Comparison of ENCODE assay signal across 12 cellular contexts in genomic region chr7:8386926-8387550, GRCh38. TPM values are rescaled to one million over a fixed set of nuclear protein-coding genes. Genes with fewer than 3 reads are reported as not detected.
DNase-seq lines count a peak whose midpoint lies in the region; ATAC-seq, FAIRE-seq and TF ChIP-seq lines count a peak whose summit lies in the region.
"Had no signal": no experiment of that assay in that cellular context is flagged by ENCODE, and none has a peak within 500 bp of the region (broad histone marks: within the 10 kb centered on the region; RNA-seq: fewer than 3 reads in every experiment).

No MANE protein-coding gene starts in this region.

- no peaks in the 10 kb centered on the region for H3K36me3 Mint-ChIP-seq in CD4-positive, CD25-positive, alpha-beta regulatory T cell

- ATAC-seq in CD4-positive, CD25-positive, alpha-beta regulatory T cell (ENCODE audit: low read depth in 2 of 2), result peak; percentile 68 to 76
- ATAC-seq in GM19043 (IDR thresholded peaks at IDR 0.05; ENCODE audit: low read depth, unreplicated experiment) (peak; percentile 51), HG02798 (IDR thresholded peaks at IDR 0.05; ENCODE audit: poor library complexity, unreplicated experiment) (peak; percentile 74), HG03565 (IDR thresholded peaks at IDR 0.05; ENCODE audit: unreplicated experiment) (peak; percentile 77)

- WGBS in prostate gland, result 91% methylated on average over 5 of the region's 5 CpGs
- 40 to 59% (median 49%) methylated on average over 5 of the region's 5 CpGs for WGBS in adrenal gland, 4 donors

- no peaks in the 10 kb centered on the region for H3K9me3 ChIP-seq in CD4-positive, CD25-positive, alpha-beta regulatory T cell (ENCODE audit: control insufficient read depth in 2 of 2, low read length in 2 of 2)
- H3K9me3 ChIP-seq in prostate gland, result no peaks in the 10 kb centered on the region
- no peaks in the 10 kb centered on the region for H3K9me3 ChIP-seq in adrenal gland (replicated peaks in 1 of 3)

- H3K4me1 ChIP-seq in CD4-positive, CD25-positive, alpha-beta regulatory T cell (ENCODE audit: control insufficient read depth, insufficient read depth, low read length, poor library complexity, severe bottlenecking), result peaks cover 35% of the 10 kb centered on the region
- H3K4me1 ChIP-seq in prostate gland (replicated peaks) (no peaks in the 10 kb centered on the region), adrenal gland (replicated peaks in 1 of 2) (no peaks in the 10 kb centered on the region)

- H3K27ac Mint-ChIP-seq in CD4-positive, CD25-positive, alpha-beta regulatory T cell, result peak overlapping the region; percentile 34 to 72 (median 68)

- intact Hi-C loops in prostate gland (cut with DNase I) (no loop called here), adrenal gland (cut with DNase I) (no loop called here)

- DNase-seq in CD4-positive, CD25-positive, alpha-beta regulatory T cell, result peak in 2 of 3 donors; percentile 23 to 69
- no peak for DNase-seq in activated effector memory CD4-positive, alpha-beta T cell treated with anti-CD3 and anti-CD28 coated beads, Interleukin-2, amount 50 U/mL, for 16 hours
- DNase-seq in prostate gland (ENCODE audit: low spot score), result no peak
- DNase-seq in H54 (ENCODE audit: insufficient read length, low spot score), result no peak
- DNase-seq in adrenal gland, result no peak
- DNase-seq: activated gamma-delta T cell, NCI-H446 treated with DMSO at 0.1 percent for 48 hours had no signal

- TF ChIP-seq POLR2A in prostate gland (IDR thresholded peaks at IDR 0.05) (no peak), H54 (IDR thresholded peaks at IDR 0.05; ENCODE audit: low read depth, low read length) (no peak), adrenal gland (IDR thresholded peaks at IDR 0.05) (no peak)

- peaks cover under 1% of the 10 kb centered on the region for H3K27me3 Mint-ChIP-seq in CD4-positive, CD25-positive, alpha-beta regulatory T cell

- FAIRE-seq in H54 (lab: Jason Lieb, UNC), result no peak

- H3K27me3 ChIP-seq in CD4-positive, CD25-positive, alpha-beta regulatory T cell (ENCODE audit: control insufficient read depth, insufficient read depth, low read length), result no peaks in the 10 kb centered on the region
- no peaks in the 10 kb centered on the region for H3K27me3 ChIP-seq in prostate gland (replicated peaks; ENCODE audit: insufficient read depth)
- no peaks in the 10 kb centered on the region for H3K27me3 ChIP-seq in adrenal gland

- peaks cover 16 to 40% (median 24%) of the 10 kb centered on the region in 4 donors for H3K4me1 Mint-ChIP-seq in CD4-positive, CD25-positive, alpha-beta regulatory T cell

- TF ChIP-seq CTCF in prostate gland (IDR thresholded peaks at IDR 0.05), result no peak
- no peak for TF ChIP-seq CTCF in adrenal gland (IDR thresholded peaks at IDR 0.05)

- H3K27ac ChIP-seq in CD4-positive, CD25-positive, alpha-beta regulatory T cell (ENCODE audit: insufficient read depth, low read length, poor library complexity, severe bottlenecking), result peak overlapping the region; percentile 54
- H3K27ac ChIP-seq in prostate gland, result no peak overlapping the region
- no peak overlapping the region for H3K27ac ChIP-seq in adrenal gland

- H3K9me3 Mint-ChIP-seq in CD4-positive, CD25-positive, alpha-beta regulatory T cell, result no peaks in the 10 kb centered on the region
- H3K9me3 Mint-ChIP-seq: neural crest cell; T-helper 1 cell treated with Interleukin-12 subunit alpha and Interleukin-12 subunit beta and Interleukin-4 antibody, amounts not matched to agents 30 μg/mL and 1 μg/mL, for 36 hours had no signal

- H3K4me3 Mint-ChIP-seq in CD4-positive, CD25-positive, alpha-beta regulatory T cell, result peak overlapping the region in 3 of 4 donors; percentile 2 to 63 (median 63)
- H3K4me3 Mint-ChIP-seq: T-helper 1 cell treated with Interleukin-12 subunit alpha and Interleukin-12 subunit beta and Interleukin-4 antibody, amounts not matched to agents 30 μg/mL and 1 μg/mL, for 36 hours had no signal

- no peaks in the 10 kb centered on the region for H3K36me3 ChIP-seq in CD4-positive, CD25-positive, alpha-beta regulatory T cell (ENCODE audit: control insufficient read depth, insufficient read depth, low read length)
- no peaks in the 10 kb centered on the region for H3K36me3 ChIP-seq in prostate gland
- no peaks in the 10 kb centered on the region for H3K36me3 ChIP-seq in adrenal gland (replicated peaks in 1 of 2)

- peak overlapping the region; percentile 53 for H3K4me3 ChIP-seq in CD4-positive, CD25-positive, alpha-beta regulatory T cell (ENCODE audit: low read depth, low read length)
- H3K4me3 ChIP-seq in prostate gland, result no peak overlapping the region
- H3K4me3 ChIP-seq in adrenal gland, result no peak overlapping the region

RNA-seq across cellular contexts. Expression of gene NXPH1, which starts 46.4 kb away (rescaled TPM):
- not detected for total RNA-seq in CD4-positive, CD25-positive, alpha-beta regulatory T cell
- polyA plus RNA-seq in CD4-positive, CD25-positive, alpha-beta regulatory T cell, result not detected
- not detected for total RNA-seq in prostate gland
- total RNA-seq in adrenal gland, result 10 to 100 TPM; 24.4 to 80.2 (median 52.9) TPM
- 10 to 100 TPM; 18.4 to 25.8 (median 21.2) TPM for polyA plus RNA-seq in adrenal gland

Comparison
In these comparisons a context has a peak if more than half of its experiments do, and no peak if none do; other contexts are left out.
1. DNase-seq: peak in CD4-positive, CD25-positive, alpha-beta regulatory T cell (2 of 3); none in activated effector memory CD4-positive, alpha-beta T cell treated with anti-CD3 and anti-CD28 coated beads, Interleukin-2, amount 50 U/mL, for 16 hours (single experiment), prostate gland (single experiment), H54 (single experiment) and adrenal gland (0 of 7).
2. RNA of gene NXPH1, which starts 46.4 kb away (total RNA-seq): 24.4 to 80.2 TPM in adrenal gland; not detected in prostate gland and not detected in CD4-positive, CD25-positive, alpha-beta regulatory T cell (single experiment); every median in the first group is over 10 times any median in the second.
3. Peak in every context shown above with its lines, with median percentiles within 50 percentile points of each other: ATAC-seq.